8 cellular contexts compared by ENCODE assay signal in the genomic region with DNA sequence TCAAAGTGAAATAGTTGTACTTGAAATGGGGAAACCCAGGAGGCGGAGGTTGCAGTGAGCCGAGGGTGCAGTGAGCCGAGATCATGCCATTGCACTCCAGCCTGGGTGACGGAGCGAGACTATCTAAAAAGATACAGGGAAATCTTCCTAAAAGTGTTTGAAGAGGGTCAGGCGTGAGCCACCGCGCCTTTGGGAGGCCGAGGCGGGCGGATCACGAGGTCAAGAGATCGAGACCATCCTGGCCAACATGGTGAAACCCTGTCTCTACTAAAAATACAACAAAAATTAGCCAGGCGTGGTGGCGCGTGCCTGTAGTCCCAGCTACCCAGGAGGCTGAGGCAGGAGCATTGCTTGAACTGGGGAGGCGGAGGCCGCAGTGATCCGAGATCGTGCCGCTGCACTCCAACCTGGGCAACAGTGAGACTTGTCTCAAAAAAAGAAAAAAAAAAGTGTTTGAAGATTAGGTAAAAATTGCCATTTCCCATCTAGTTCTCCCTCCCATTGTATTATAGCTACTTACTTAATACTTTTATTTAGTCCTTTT. TPM values are rescaled to one million over a fixed set of nuclear protein-coding genes. Genes with fewer than 3 reads are reported as not detected.
"Had no signal": no experiment of that assay in that cellular context is flagged by ENCODE, and none has a peak within 500 bp of the region (broad histone marks: within the 10 kb centered on the region; RNA-seq: fewer than 3 reads in every experiment).

No MANE protein-coding gene starts in this region.

RNA-seq across cellular contexts. Expression of a gene that starts 5.9 kb away (rescaled TPM):
- total RNA-seq: activated B cell treated with CpG ODN at 0.5 μM for 24 hours, bronchial epithelial cell, LHCN-M2, M059J, OCI-LY7, PC-9, Right ventricle myocardium inferior had no signal
- polyA plus RNA-seq: adrenal gland had no signal
